Comparison of ENCODE assay signal across 1 cellular context in the genomic region with DNA sequence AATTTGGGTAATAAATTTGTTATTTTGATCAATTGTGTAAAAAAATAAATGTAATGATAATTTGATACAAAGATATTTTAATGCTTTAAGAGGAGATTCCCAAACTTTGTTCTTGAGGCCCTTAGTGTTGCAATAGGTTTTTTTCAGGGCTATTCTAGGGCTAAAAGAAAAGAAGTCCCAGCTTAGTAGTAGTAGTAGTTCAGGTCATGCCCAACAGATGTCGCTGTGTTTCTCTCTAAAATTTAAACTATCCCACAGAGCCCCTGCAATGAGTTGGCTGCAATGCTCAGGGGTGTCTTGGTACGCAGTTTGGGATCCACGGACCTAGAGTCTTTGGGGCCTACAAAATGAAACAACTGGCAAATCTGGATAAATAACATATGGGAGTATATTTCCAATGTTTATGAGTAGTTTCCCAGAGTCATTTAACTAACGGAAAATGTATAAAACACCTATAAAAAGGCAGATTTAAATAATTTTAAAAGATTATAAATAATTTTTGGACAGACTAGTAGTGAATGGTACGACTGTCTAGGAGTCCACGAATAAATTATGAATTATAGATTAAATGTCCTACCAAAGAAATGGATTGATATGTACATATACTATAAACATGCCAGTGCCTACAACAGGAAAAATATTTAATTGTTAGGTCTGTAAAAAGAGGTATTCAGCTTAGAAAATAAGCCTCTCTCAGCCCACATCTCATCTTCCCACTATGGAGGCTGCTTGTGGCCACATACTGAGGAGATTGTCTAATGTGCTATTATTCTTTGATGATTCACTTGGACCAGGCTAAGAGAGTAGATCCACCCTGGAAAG.
TF ChIP-seq lines count a peak whose summit lies in the region.

No MANE protein-coding gene starts in this region.

TF ChIP-seq in GM23338, 12 proteins besides CTCF, POLR2A, EP300 and RAD21 (continued from another document):
- TF ChIP-seq, protein P1, sequence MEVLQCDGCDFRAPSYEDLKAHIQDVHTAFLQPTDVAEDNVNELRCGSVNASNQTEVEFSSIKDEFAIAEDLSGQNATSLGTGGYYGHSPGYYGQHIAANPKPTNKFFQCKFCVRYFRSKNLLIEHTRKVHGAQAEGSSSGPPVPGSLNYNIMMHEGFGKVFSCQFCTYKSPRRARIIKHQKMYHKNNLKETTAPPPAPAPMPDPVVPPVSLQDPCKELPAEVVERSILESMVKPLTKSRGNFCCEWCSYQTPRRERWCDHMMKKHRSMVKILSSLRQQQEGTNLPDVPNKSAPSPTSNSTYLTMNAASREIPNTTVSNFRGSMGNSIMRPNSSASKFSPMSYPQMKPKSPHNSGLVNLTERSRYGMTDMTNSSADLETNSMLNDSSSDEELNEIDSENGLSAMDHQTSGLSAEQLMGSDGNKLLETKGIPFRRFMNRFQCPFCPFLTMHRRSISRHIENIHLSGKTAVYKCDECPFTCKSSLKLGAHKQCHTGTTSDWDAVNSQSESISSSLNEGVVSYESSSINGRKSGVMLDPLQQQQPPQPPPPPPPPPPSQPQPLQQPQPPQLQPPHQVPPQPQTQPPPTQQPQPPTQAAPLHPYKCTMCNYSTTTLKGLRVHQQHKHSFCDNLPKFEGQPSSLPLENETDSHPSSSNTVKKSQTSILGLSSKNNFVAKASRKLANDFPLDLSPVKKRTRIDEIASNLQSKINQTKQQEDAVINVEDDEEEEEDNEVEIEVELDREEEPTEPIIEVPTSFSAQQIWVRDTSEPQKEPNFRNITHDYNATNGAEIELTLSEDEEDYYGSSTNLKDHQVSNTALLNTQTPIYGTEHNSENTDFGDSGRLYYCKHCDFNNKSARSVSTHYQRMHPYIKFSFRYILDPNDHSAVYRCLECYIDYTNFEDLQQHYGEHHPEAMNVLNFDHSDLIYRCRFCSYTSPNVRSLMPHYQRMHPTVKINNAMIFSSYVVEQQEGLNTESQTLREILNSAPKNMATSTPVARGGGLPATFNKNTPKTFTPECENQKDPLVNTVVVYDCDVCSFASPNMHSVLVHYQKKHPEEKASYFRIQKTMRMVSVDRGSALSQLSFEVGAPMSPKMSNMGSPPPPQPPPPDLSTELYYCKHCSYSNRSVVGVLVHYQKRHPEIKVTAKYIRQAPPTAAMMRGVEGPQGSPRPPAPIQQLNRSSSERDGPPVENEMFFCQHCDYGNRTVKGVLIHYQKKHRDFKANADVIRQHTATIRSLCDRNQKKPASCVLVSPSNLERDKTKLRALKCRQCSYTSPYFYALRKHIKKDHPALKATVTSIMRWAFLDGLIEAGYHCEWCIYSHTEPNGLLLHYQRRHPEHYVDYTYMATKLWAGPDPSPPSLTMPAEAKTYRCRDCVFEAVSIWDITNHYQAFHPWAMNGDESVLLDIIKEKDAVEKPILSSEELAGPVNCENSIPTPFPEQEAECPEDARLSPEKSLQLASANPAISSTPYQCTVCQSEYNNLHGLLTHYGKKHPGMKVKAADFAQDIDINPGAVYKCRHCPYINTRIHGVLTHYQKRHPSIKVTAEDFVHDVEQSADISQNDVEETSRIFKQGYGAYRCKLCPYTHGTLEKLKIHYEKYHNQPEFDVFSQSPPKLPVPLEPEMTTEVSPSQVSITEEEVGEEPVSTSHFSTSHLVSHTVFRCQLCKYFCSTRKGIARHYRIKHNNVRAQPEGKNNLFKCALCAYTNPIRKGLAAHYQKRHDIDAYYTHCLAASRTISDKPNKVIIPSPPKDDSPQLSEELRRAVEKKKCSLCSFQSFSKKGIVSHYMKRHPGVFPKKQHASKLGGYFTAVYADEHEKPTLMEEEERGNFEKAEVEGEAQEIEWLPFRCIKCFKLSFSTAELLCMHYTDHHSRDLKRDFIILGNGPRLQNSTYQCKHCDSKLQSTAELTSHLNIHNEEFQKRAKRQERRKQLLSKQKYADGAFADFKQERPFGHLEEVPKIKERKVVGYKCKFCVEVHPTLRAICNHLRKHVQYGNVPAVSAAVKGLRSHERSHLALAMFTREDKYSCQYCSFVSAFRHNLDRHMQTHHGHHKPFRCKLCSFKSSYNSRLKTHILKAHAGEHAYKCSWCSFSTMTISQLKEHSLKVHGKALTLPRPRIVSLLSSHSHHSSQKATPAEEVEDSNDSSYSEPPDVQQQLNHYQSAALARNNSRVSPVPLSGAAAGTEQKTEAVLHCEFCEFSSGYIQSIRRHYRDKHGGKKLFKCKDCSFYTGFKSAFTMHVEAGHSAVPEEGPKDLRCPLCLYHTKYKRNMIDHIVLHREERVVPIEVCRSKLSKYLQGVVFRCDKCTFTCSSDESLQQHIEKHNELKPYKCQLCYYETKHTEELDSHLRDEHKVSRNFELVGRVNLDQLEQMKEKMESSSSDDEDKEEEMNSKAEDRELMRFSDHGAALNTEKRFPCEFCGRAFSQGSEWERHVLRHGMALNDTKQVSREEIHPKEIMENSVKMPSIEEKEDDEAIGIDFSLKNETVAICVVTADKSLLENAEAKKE (CRISPR knock-in tag; IDR thresholded peaks at IDR 0.05), result no peak
- TF ChIP-seq NANOG (IDR thresholded peaks at IDR 0.05; ENCODE audit: borderline replicate concordance), result no peak
